In the genomic region with DNA sequence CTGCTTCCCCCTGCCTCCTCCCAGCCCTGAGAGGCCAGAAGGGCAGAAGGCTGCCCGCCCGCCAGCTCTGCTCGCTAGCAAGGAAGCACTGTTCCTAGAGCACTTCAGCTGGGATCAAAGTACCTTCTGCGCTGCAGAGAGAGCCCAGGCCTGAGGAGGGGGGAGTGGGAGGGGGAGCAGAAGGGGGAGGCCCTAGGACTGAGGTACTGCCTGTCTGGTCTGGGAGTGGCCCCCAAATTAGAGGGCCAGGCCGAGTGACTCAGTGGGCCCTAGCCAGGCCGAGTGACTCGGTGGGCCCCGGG, we compare ENCODE assay signal across 17 cellular contexts. TPM values are rescaled to one million over a fixed set of nuclear protein-coding genes. Genes with fewer than 3 reads are reported as not detected.
DNase-seq lines count a peak whose midpoint lies in the region; TF ChIP-seq lines count a peak whose summit lies in the region.
"Had no signal": no experiment of that assay in that cellular context is flagged by ENCODE, and none has a peak within 500 bp of the region (broad histone marks: within the 10 kb centered on the region; RNA-seq: fewer than 3 reads in every experiment).

No MANE protein-coding gene starts in this region.

- 39 to 67% methylated on average over 1 to 2 of the region's 8 CpGs for WGBS in mesodermal cell (ENCODE audit: insufficient coverage in 2 of 2), 2 experiments

- H3K9ac ChIP-seq in SK-N-MC (ENCODE audit: insufficient read length), result no peak overlapping the region

- H3K27ac ChIP-seq in SK-N-MC, result peak overlapping the region; percentile 25; the same call in 1 of the 2 replicates
- H3K27ac ChIP-seq in mesodermal cell (ENCODE audit: low read depth, low read length, severe bottlenecking), result peak overlapping the region; percentile 10
- peak overlapping the region; percentile 21 to 24 for H3K27ac ChIP-seq in uterus
- H3K27ac ChIP-seq: PC-9, SJSA1 had no signal

- peaks cover 15 to 29% (median 16%) of the 10 kb centered on the region in 3 donors for H3K27me3 Mint-ChIP-seq in CD14-positive monocyte (ENCODE audit: low read depth in 3 of 3)

- DNase-seq in NCI-H524 (lab: John Stamatoyannopoulos, UW) (peak; percentile 45 to 67), NCI-H524 treated with DMSO at 0.1 percent for 48 hours (lab: John Stamatoyannopoulos, UW) (no peak), SK-N-MC (ENCODE audit: low read depth, low spot score) (no peak), uterus (no peak), CD14-positive monocyte (ENCODE audit: low spot score) (no peak)
- no peak for DNase-seq in stimulated activated CD4-positive, alpha-beta T cell treated with anti-CD3 and anti-CD28 coated beads, Interleukin-2, amount 100 ng/mL, for 48 hours
- DNase-seq: BE2C, DMS79 treated with DMSO at 0.1 percent for 48 hours, NCI-H187, NCI-H2107, NCI-H226, NCI-H526, PC-9 had no signal

- peaks cover 0 to 6% (median 0%) of the 10 kb centered on the region in 7 donors for H3K9me3 Mint-ChIP-seq in CD14-positive monocyte

- peaks cover 46% of the 10 kb centered on the region for H3K4me1 ChIP-seq in mesodermal cell (ENCODE audit: control insufficient read depth, insufficient read depth, low read length, poor library complexity, severe bottlenecking)
- peaks cover 0 to 7% of the 10 kb centered on the region in 2 donors for H3K4me1 ChIP-seq in uterus

- no peak overlapping the region for H3K4me3 Mint-ChIP-seq in CD14-positive monocyte

- peak overlapping the region; percentile 36; the same call in 1 of the 2 replicates for H3K4me3 ChIP-seq in SK-N-MC
- H3K4me3 ChIP-seq in mesodermal cell (ENCODE audit: extremely low read depth, insufficient read depth, low read length, poor library complexity, severe bottlenecking), result no peak overlapping the region
- no peak overlapping the region for H3K4me3 ChIP-seq in uterus
- H3K4me3 ChIP-seq: PC-9, SJSA1 had no signal

- intact Hi-C loops in uterus (cut with DNase I; ENCODE audit: low total_unique reads) (no loop called here), CD14-positive monocyte (cut with micrococcal nuclease) (no loop called here)

- H3K36me3 ChIP-seq in SK-N-MC (ENCODE audit: insufficient read depth, low read length) (no peaks in the 10 kb centered on the region), mesodermal cell (ENCODE audit: control insufficient read depth, insufficient read depth, low read length) (no peaks in the 10 kb centered on the region), uterus (no peaks in the 10 kb centered on the region)
- H3K36me3 ChIP-seq: BE2C, SJSA1 had no signal

- no peak overlapping the region for H3K27ac Mint-ChIP-seq in CD14-positive monocyte

- H3K36me3 Mint-ChIP-seq in CD14-positive monocyte, result no peaks in the 10 kb centered on the region

- TF ChIP-seq POLR2A in uterus (IDR thresholded peaks at IDR 0.05), result no peak

- H3K4me1 Mint-ChIP-seq in CD14-positive monocyte, result peaks cover 2% of the 10 kb centered on the region

- no peak for TF ChIP-seq CTCF in uterus (IDR thresholded peaks at IDR 0.05)
- TF ChIP-seq CTCF in CD14-positive monocyte (IDR thresholded peaks at IDR 0.05), result no peak

- no peaks in the 10 kb centered on the region for H3K27me3 ChIP-seq in uterus
- H3K27me3 ChIP-seq: BE2C, SJSA1 had no signal

- H3K9me3 ChIP-seq in SK-N-MC (ENCODE audit: low read depth, low read length), result no peaks in the 10 kb centered on the region
- no peaks in the 10 kb centered on the region for H3K9me3 ChIP-seq in mesodermal cell (ENCODE audit: control insufficient read depth, low read length)
- H3K9me3 ChIP-seq in uterus, result no peaks in the 10 kb centered on the region
- H3K9me3 ChIP-seq: BE2C, SJSA1 had no signal

RNA-seq across cellular contexts. Expression of gene BGN, which starts 2.7 kb away (rescaled TPM):
- 158 TPM for polyA plus RNA-seq in mesodermal cell (2013, experiment 1 of 2)
- polyA plus RNA-seq in mesodermal cell (2013, experiment 2 of 2), result 104 TPM
- 10 to 100 TPM; 36.8 to 91.5 (median 50.0) TPM for total RNA-seq in uterus
- not detected for polyA plus RNA-seq in CD14-positive monocyte
- total RNA-seq: A172 had no signal

RNA-seq across cellular contexts. Expression of gene HAUS7, which starts 21.7 kb away (rescaled TPM):
- 22.9 TPM for polyA plus RNA-seq in mesodermal cell (2013, experiment 1 of 2)
- 20.7 TPM for polyA plus RNA-seq in mesodermal cell (2013, experiment 2 of 2)
- total RNA-seq in uterus, result 10 to 100 TPM in 3 of 4 donors, 1 to 10 TPM in 1; 5.1 to 34.4 (median 27.1) TPM
- polyA plus RNA-seq in CD14-positive monocyte, result 10 to 100 TPM; 23.8 to 26.7 TPM

RNA-seq across cellular contexts. Expression of gene ATP2B3, which starts 25.3 kb away (rescaled TPM):
- polyA plus RNA-seq in mesodermal cell (2013, experiment 1 of 2), result 0.18 TPM
- 0.46 TPM for polyA plus RNA-seq in mesodermal cell (2013, experiment 2 of 2)
- total RNA-seq in uterus, result 1 to 10 TPM in 1 of 4 donors, under 1 TPM in 1, not detected in 2; 0.09 to 3.5 TPM
- not detected for polyA plus RNA-seq in CD14-positive monocyte
- total RNA-seq: A172, M059J, PC-9, SJSA1 had no signal

RNA-seq across cellular contexts. Expression of gene TREX2, which starts 46.2 kb away (rescaled TPM):
- not detected for polyA plus RNA-seq in mesodermal cell (2013, experiment 1 of 2)
- not detected for polyA plus RNA-seq in mesodermal cell (2013, experiment 2 of 2)
- total RNA-seq in uterus, result 1 to 10 TPM in 3 of 4 donors, not detected in 1; 1.4 to 3.2 (median 2.9) TPM
- not detected for polyA plus RNA-seq in CD14-positive monocyte

Comparison
In these comparisons a context has a peak if more than half of its experiments do, and no peak if none do; other contexts are left out.
1. DNase-seq: peak in NCI-H524 (2 of 2); none in NCI-H524 treated with DMSO at 0.1 percent for 48 hours (single experiment), SK-N-MC (single experiment), uterus (0 of 2), stimulated activated CD4-positive, alpha-beta T cell treated with anti-CD3 and anti-CD28 coated beads, Interleukin-2, amount 100 ng/mL, for 48 hours (0 of 2) and CD14-positive monocyte (single experiment).
2. Peak in every context shown above with its lines, with median percentiles within 50 percentile points of each other: H3K27ac ChIP-seq.